25 cellular contexts compared by ENCODE assay signal in genomic region chr4:57085278-57085677, GRCh38. TPM values are rescaled to one million over a fixed set of nuclear protein-coding genes. Genes with fewer than 3 reads are reported as not detected.
DNase-seq lines count a peak whose midpoint lies in the region; ATAC-seq, FAIRE-seq and TF ChIP-seq lines count a peak whose summit lies in the region.
"Had no signal": no experiment of that assay in that cellular context is flagged by ENCODE, and none has a peak within 500 bp of the region (broad histone marks: within the 10 kb centered on the region; RNA-seq: fewer than 3 reads in every experiment).

No MANE protein-coding gene starts in this region.

- intact Hi-C loops in GM12878 (cut with micrococcal nuclease; ENCODE audit: unreplicated experiment): no loop called here
- intact Hi-C loops in activated T-helper 2 cell treated with anti-CD3 and anti-CD28 coated beads, Interferon-gamma antibody, Interleukin-2, Interleukin-4, amounts not matched to agents 10 μg/mL and 5 μg/mL and 100 μg/mL, durations not matched to agents 14 hours and 24 hours and 36 hours (cut with micrococcal nuclease): no loop called here

- no peak overlapping the region for H3K4me3 Mint-ChIP-seq in activated T-cell treated with anti-CD3 and anti-CD28 coated beads, Interleukin-2, amount 50 U/mL, for 72 hours
- no peak overlapping the region for H3K4me3 Mint-ChIP-seq in activated T-cell treated with anti-CD3 and anti-CD28 coated beads, Interleukin-2, amount 50 U/mL, for 4 hours
- no peak overlapping the region for H3K4me3 Mint-ChIP-seq in HFFc6
- no peak overlapping the region for H3K4me3 Mint-ChIP-seq in activated T-helper 2 cell treated with anti-CD3 and anti-CD28 coated beads, Interferon-gamma antibody, Interleukin-2, Interleukin-4, amounts not matched to agents 10 μg/mL and 5 μg/mL and 100 μg/mL, durations not matched to agents 14 hours and 24 hours and 36 hours (ENCODE audit: low read depth)
- H3K4me3 Mint-ChIP-seq: CD8-positive, alpha-beta T cell; H9 had no signal

- TF ChIP-seq POLR2A in GM12878 (IDR thresholded peaks at IDR 0.05; ENCODE audit: low read depth, low read length): no peak

- H3K4me2 ChIP-seq in GM12878 (ENCODE audit: control insufficient read depth, insufficient read depth): peak overlapping the region; percentile 50; the same call in 1 of the 2 replicates
- H3K4me2 ChIP-seq in osteoblast (ENCODE audit: insufficient read depth, low read length): peak overlapping the region; percentile 5

- H3K4me3 ChIP-seq in GM12878 (0 out of 2 replicates have a peak overlapping the region, but pooled peaks have one; percentile 9), osteoblast (ENCODE audit: insufficient read depth, low read length) (no peak overlapping the region)
- H3K4me3 ChIP-seq: GM23248 had no signal

- WGBS in GM12878 (ENCODE audit: insufficient coverage, insufficient replicate concordance, low lambda C conversion rate, missing lambda C conversion rate): 5% methylated on average over 4 of the region's 4 CpGs

- H3K9me3 Mint-ChIP-seq in activated T-cell treated with anti-CD3 and anti-CD28 coated beads, Interleukin-2, amount 50 U/mL, for 72 hours: peaks cover 0 to 1% of the 10 kb centered on the region in 2 donors
- H3K9me3 Mint-ChIP-seq in activated T-cell treated with anti-CD3 and anti-CD28 coated beads, Interleukin-2, amount 50 U/mL, for 4 hours: peaks cover 4% of the 10 kb centered on the region
- H3K9me3 Mint-ChIP-seq in HFFc6: peaks cover 10% of the 10 kb centered on the region; the same call in 1 of the 2 replicates
- no peaks in the 10 kb centered on the region for H3K9me3 Mint-ChIP-seq in activated T-helper 2 cell treated with anti-CD3 and anti-CD28 coated beads, Interferon-gamma antibody, Interleukin-2, Interleukin-4, amounts not matched to agents 10 μg/mL and 5 μg/mL and 100 μg/mL, durations not matched to agents 14 hours and 24 hours and 36 hours
- H3K9me3 Mint-ChIP-seq: CD8-positive, alpha-beta T cell had no signal

- SMC1A ChIA-PET in GM12878 (lab: Charles Lee; ENCODE audit: uncharacterized antibody, unreplicated experiment): no interaction called here

- no peak overlapping the region for H3K9ac ChIP-seq in GM12878 (ENCODE audit: control insufficient read depth, insufficient read depth, low read length)
- H3K9ac ChIP-seq: GM23248 had no signal

- H3K9me3 ChIP-seq in GM12878 (replicated peaks; ENCODE audit: control insufficient read depth, insufficient read depth, low read length) (no peaks in the 10 kb centered on the region), osteoblast (ENCODE audit: low read depth, low read length) (no peaks in the 10 kb centered on the region)

- no peak for TF ChIP-seq RAD21 in GM12878 (IDR thresholded peaks at IDR 0.05; ENCODE audit: insufficient read depth, low read depth, low read length)

- peak overlapping the region; percentile 56 for H2AFZ ChIP-seq in GM12878 (ENCODE audit: control insufficient read depth, low read depth, low read length)
- H2AFZ ChIP-seq in osteoblast (ENCODE audit: low read length): no peak overlapping the region
- H2AFZ ChIP-seq: GM23248 had no signal

- no peak for ATAC-seq in activated T-cell treated with anti-CD3 and anti-CD28 coated beads, Interleukin-2, amount 50 U/mL, for 72 hours (replicated peaks in 1 of 2)
- ATAC-seq in activated T-cell treated with anti-CD3 and anti-CD28 coated beads, Interleukin-2, amount 50 U/mL, for 4 hours: no peak
- ATAC-seq in GM12878: no peak
- ATAC-seq: CD8-positive, alpha-beta T cell had no signal

- H3K4me1 Mint-ChIP-seq in activated T-cell treated with anti-CD3 and anti-CD28 coated beads, Interleukin-2, amount 50 U/mL, for 72 hours (ENCODE audit: low read depth): no peaks in the 10 kb centered on the region
- H3K4me1 Mint-ChIP-seq in activated T-cell treated with anti-CD3 and anti-CD28 coated beads, Interleukin-2, amount 50 U/mL, for 4 hours (ENCODE audit: low read depth): no peaks in the 10 kb centered on the region
- peaks cover 68% of the 10 kb centered on the region for H3K4me1 Mint-ChIP-seq in HFFc6 (ENCODE audit: low read depth)
- H3K4me1 Mint-ChIP-seq in activated T-helper 2 cell treated with anti-CD3 and anti-CD28 coated beads, Interferon-gamma antibody, Interleukin-2, Interleukin-4, amounts not matched to agents 10 μg/mL and 5 μg/mL and 100 μg/mL, durations not matched to agents 14 hours and 24 hours and 36 hours (ENCODE audit: low read depth): no peaks in the 10 kb centered on the region

- RAD21 ChIA-PET in GM12878 (lab: Charles Lee; ENCODE audit: unreplicated experiment): no interaction called here

- no peaks in the 10 kb centered on the region for H3K4me1 ChIP-seq in GM12878 (ENCODE audit: control insufficient read depth, insufficient read depth, low read length)
- H3K4me1 ChIP-seq in osteoblast (ENCODE audit: insufficient read depth, low read length): peaks cover 51% of the 10 kb centered on the region

- H3K27me3 ChIP-seq in GM12878 (replicated peaks in 1 of 2; ENCODE audit: control insufficient read depth in 2 of 2, insufficient read depth in 2 of 2, low read length in 1 of 2) (no peaks in the 10 kb centered on the region), osteoblast (ENCODE audit: insufficient read depth, low read length) (no peaks in the 10 kb centered on the region)

- peaks cover 4% of the 10 kb centered on the region for H3K27me3 Mint-ChIP-seq in activated T-cell treated with anti-CD3 and anti-CD28 coated beads, Interleukin-2, amount 50 U/mL, for 72 hours (ENCODE audit: low read depth)
- peaks cover 34% of the 10 kb centered on the region for H3K27me3 Mint-ChIP-seq in activated T-cell treated with anti-CD3 and anti-CD28 coated beads, Interleukin-2, amount 50 U/mL, for 4 hours (ENCODE audit: low read depth)
- peaks cover 4% of the 10 kb centered on the region for H3K27me3 Mint-ChIP-seq in HFFc6 (ENCODE audit: insufficient read depth)
- H3K27me3 Mint-ChIP-seq in activated T-helper 2 cell treated with anti-CD3 and anti-CD28 coated beads, Interferon-gamma antibody, Interleukin-2, Interleukin-4, amounts not matched to agents 10 μg/mL and 5 μg/mL and 100 μg/mL, durations not matched to agents 14 hours and 24 hours and 36 hours (ENCODE audit: low read depth): peaks cover 16% of the 10 kb centered on the region

- FAIRE-seq in GM12878 (lab: Jason Lieb, UNC): no peak

- CTCF ChIA-PET in GM12878 (lab: Yijun Ruan, JAX): no interaction called here

- no peaks in the 10 kb centered on the region for H3K79me2 ChIP-seq in GM12878 (ENCODE audit: control insufficient read depth, insufficient read depth, low read length)
- H3K79me2 ChIP-seq in osteoblast (ENCODE audit: insufficient read depth, low read length): peaks cover 61% of the 10 kb centered on the region

- no peaks in the 10 kb centered on the region for H4K20me1 ChIP-seq in GM12878 (ENCODE audit: control insufficient read depth, insufficient read depth)
- no peaks in the 10 kb centered on the region for H4K20me1 ChIP-seq in osteoblast (ENCODE audit: insufficient read depth, low read length)

- DNase-seq in activated T-cell treated with anti-CD3 and anti-CD28 coated beads, Interleukin-2, amount 50 U/mL, for 72 hours: no peak
- DNase-seq in activated T-cell treated with anti-CD3 and anti-CD28 coated beads, Interleukin-2, amount 50 U/mL, for 4 hours: no peak
- no peak for DNase-seq in HFFc6
- no peak for DNase-seq in GM12878 (ENCODE audit: low read depth, low spot score)
- DNase-seq in osteoblast (ENCODE audit: insufficient read length, low spot score, missing footprints): no peak
- no peak for DNase-seq in activated T-helper 2 cell treated with anti-CD3 and anti-CD28 coated beads, Interferon-gamma antibody, Interleukin-2, Interleukin-4, amounts not matched to agents 10 μg/mL and 5 μg/mL and 100 μg/mL, durations not matched to agents 14 hours and 24 hours and 36 hours (ENCODE audit: low spot score)
- DNase-seq in T-helper 9 cell: no peak
- DNase-seq in activated CD4-positive, alpha-beta T cell treated with anti-CD3 and anti-CD28 coated beads for 48 hours: no peak
- DNase-seq: AML-193; C1 segment of cervical spinal cord; Calu3; CD8-positive, alpha-beta T cell; DMS53; GF-D8; GM23248; H9; IMR-90; MV-4-11; NCI-H1105 treated with DMSO at 0.1 percent for 48 hours; NCI-H2029 treated with DMSO at 0.1 percent for 48 hours; NCI-H345; NCI-H524; NCI-H82; SHP77 had no signal

- H3K36me3 ChIP-seq in GM12878 (ENCODE audit: control insufficient read depth in 2 of 2, insufficient read depth in 2 of 2, low read length in 1 of 2) (no peaks in the 10 kb centered on the region), osteoblast (ENCODE audit: insufficient read depth, low read length) (peaks cover 31% of the 10 kb centered on the region)

- H3K36me3 Mint-ChIP-seq in activated T-cell treated with anti-CD3 and anti-CD28 coated beads, Interleukin-2, amount 50 U/mL, for 72 hours (ENCODE audit: insufficient read depth in 2 of 2): no peaks in the 10 kb centered on the region
- H3K36me3 Mint-ChIP-seq in activated T-cell treated with anti-CD3 and anti-CD28 coated beads, Interleukin-2, amount 50 U/mL, for 4 hours (ENCODE audit: insufficient read depth): no peaks in the 10 kb centered on the region
- peaks cover 50% of the 10 kb centered on the region for H3K36me3 Mint-ChIP-seq in HFFc6 (ENCODE audit: low read depth)
- H3K36me3 Mint-ChIP-seq in activated T-helper 2 cell treated with anti-CD3 and anti-CD28 coated beads, Interferon-gamma antibody, Interleukin-2, Interleukin-4, amounts not matched to agents 10 μg/mL and 5 μg/mL and 100 μg/mL, durations not matched to agents 14 hours and 24 hours and 36 hours (ENCODE audit: low read depth): no peaks in the 10 kb centered on the region
- H3K36me3 Mint-ChIP-seq: CD8-positive, alpha-beta T cell had no signal

- H3K27ac ChIP-seq in GM12878 (ENCODE audit: control insufficient read depth, insufficient read depth) (no peak overlapping the region), osteoblast (ENCODE audit: low read depth, low read length) (peak overlapping the region; percentile 41)
- H3K27ac ChIP-seq: 22Rv1, GM23248 had no signal

- TF ChIP-seq CTCF in HFFc6 (IDR thresholded peaks at IDR 0.05) (no peak), GM12878 (IDR thresholded peaks at IDR 0.05 in 2 of 3, conservative IDR thresholded peaks at IDR 0.05 in 1 of 3; ENCODE audit: control insufficient read depth in 2 of 3, extremely low read depth in 1 of 3, insufficient read depth in 1 of 3, low read depth in 3 of 3, low read length in 3 of 3) (no peak), osteoblast (IDR thresholded peaks at IDR 0.05; ENCODE audit: extremely low read depth, low read depth, low read length) (no peak)

- no peak for TF ChIP-seq EP300 in GM12878 (IDR thresholded peaks at IDR 0.05; ENCODE audit: borderline replicate concordance in 1 of 2, control insufficient read depth in 1 of 2, low read depth in 2 of 2, low read length in 2 of 2)

- no TSS peak for BruUV-seq in GM12878 (replicated peaks; lab: Mats Ljungman, UMichigan)

- in situ Hi-C loops in GM12878 (cut with MboI): no loop called here

- H3K27ac Mint-ChIP-seq in activated T-cell treated with anti-CD3 and anti-CD28 coated beads, Interleukin-2, amount 50 U/mL, for 72 hours: peak overlapping the region; percentile 49
- H3K27ac Mint-ChIP-seq in HFFc6: peak overlapping the region; percentile 10; the same call in 1 of the 2 replicates
- H3K27ac Mint-ChIP-seq in activated T-helper 2 cell treated with anti-CD3 and anti-CD28 coated beads, Interferon-gamma antibody, Interleukin-2, Interleukin-4, amounts not matched to agents 10 μg/mL and 5 μg/mL and 100 μg/mL, durations not matched to agents 14 hours and 24 hours and 36 hours: no peak overlapping the region
- H3K27ac Mint-ChIP-seq: CD8-positive, alpha-beta T cell had no signal

- POLR2A ChIA-PET in GM12878 (lab: Charles Lee): interaction anchor here (0.7 kb wide), 1 partner anchor 101 kb away, joined by 4 read pairs; no protein-coding TSS in a partner anchor

RNA-seq across cellular contexts. Expression of gene IGFBP7, which starts 24.9 kb away (rescaled TPM):
- total RNA-seq in activated T-cell treated with anti-CD3 and anti-CD28 coated beads, Interleukin-2, amount 50 U/mL, for 72 hours: not detected
- under 1 TPM; 0.56 to 0.73 (median 0.63) TPM for total RNA-seq in activated T-cell treated with anti-CD3 and anti-CD28 coated beads, Interleukin-2, amount 50 U/mL, for 4 hours
- total RNA-seq in HFFc6 (2021; fragmentation: NEBNext Ultra II Directional; extraction: Animal tissue kit (Norgen Biotek cat#: 25700)): 100 to 1,000 TPM; 464 to 821 (median 485) TPM
- total RNA-seq in GM12878 (2013; cell fraction: nucleolus; rRNA removed): not detected in 2 replicates
- not detected in 2 replicates for total RNA-seq in GM12878 (2014; rRNA removed)
- total RNA-seq in GM12878 (2014; rRNA removed; fragmentation: Illumina TruSeq; extraction: Trizol): not detected in 2 replicates
- total RNA-seq in GM12878 (2021): 0.64 and 0.69 TPM in 2 replicates
- not detected for polyA plus RNA-seq in GM12878 (2011; ENCODE audit: low read depth)
- not detected in 2 replicates for polyA plus RNA-seq in GM12878 (2011; rRNA removed)
- polyA plus RNA-seq in GM12878 (2011; cell fraction: cytosol; rRNA removed): 0.05 TPM in 1 of 2 replicates, not detected in the other
- polyA plus RNA-seq in GM12878 (2011; cell fraction: nucleus; rRNA removed): not detected in 2 replicates
- polyA plus RNA-seq in GM12878 (2012): 0.14 and 0.49 TPM in 2 replicates
- not detected in 2 replicates for polyA plus RNA-seq in GM12878 (2014; fragmentation: Illumina TruSeq; extraction: Trizol)
- 1 to 10 TPM; 1.6 to 1.9 TPM for polyA plus RNA-seq in GM12878 (2014; fragmentation: Nextera tagmentation; extraction: Ambion mirVana)
- not detected in 2 replicates for polyA plus RNA-seq in GM12878 (2014; rRNA removed)
- polyA plus RNA-seq in GM12878 (2016; fragmentation: Nextera tagmentation; extraction: Ambion mirVana): 1 to 10 TPM in 1 of 2 experiments, under 1 TPM in 1; 0.84 to 1.4 TPM
- polyA minus RNA-seq in GM12878 (2011; rRNA and poly(A)+ RNA removed): not detected in 2 replicates
- not detected in 2 replicates for polyA minus RNA-seq in GM12878 (2011; cell fraction: cytosol; rRNA and poly(A)+ RNA removed)
- not detected in 2 replicates for polyA minus RNA-seq in GM12878 (2011; cell fraction: nucleus; rRNA and poly(A)+ RNA removed)
- total RNA-seq in osteoblast: 680 and 715 TPM in 2 replicates
- total RNA-seq in activated T-helper 2 cell treated with anti-CD3 and anti-CD28 coated beads, Interferon-gamma antibody, Interleukin-2, Interleukin-4, amounts not matched to agents 10 μg/mL and 5 μg/mL and 100 μg/mL, durations not matched to agents 14 hours and 24 hours and 36 hours: not detected in 2 replicates
- total RNA-seq: CD8-positive, alpha-beta T cell had no signal

Comparison
In these comparisons a context has a peak if more than half of its experiments do, and no peak if none do; other contexts are left out.
1. RNA of gene IGFBP7, which starts 24.9 kb away (total RNA-seq): 680 to 715 TPM in osteoblast and 464 to 821 TPM in HFFc6; 0.56 to 0.73 TPM in activated T-cell treated with anti-CD3 and anti-CD28 coated beads, Interleukin-2, amount 50 U/mL, for 4 hours, not detected in activated T-cell treated with anti-CD3 and anti-CD28 coated beads, Interleukin-2, amount 50 U/mL, for 72 hours, 0.64 to 0.69 TPM in GM12878 and not detected in activated T-helper 2 cell treated with anti-CD3 and anti-CD28 coated beads, Interferon-gamma antibody, Interleukin-2, Interleukin-4, amounts not matched to agents 10 μg/mL and 5 μg/mL and 100 μg/mL, durations not matched to agents 14 hours and 24 hours and 36 hours; every median in the first group is over 100 times any median in the second.